1 cellular context compared by ENCODE assay signal in the genomic region with DNA sequence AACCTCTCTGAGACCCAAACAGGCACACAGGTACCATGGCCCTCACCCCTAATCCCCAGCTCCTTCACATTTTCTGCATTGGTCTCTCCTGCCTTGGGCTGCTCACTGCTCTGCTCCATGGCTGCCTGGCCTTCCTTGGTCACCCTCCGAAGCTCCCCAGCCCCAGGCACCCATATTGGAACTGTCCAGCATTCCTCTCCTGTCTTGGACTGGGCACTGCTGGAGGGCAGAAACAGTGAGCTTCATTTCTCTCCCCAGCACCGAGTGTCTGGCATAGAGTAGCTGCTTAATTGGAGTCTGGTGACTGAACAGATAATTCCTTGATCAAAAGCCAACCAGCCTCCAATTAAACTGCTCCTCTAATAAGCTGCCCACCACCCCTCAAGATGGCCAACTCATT.
TF ChIP-seq lines count a peak whose summit lies in the region.

No MANE protein-coding gene starts in this region.

TF ChIP-seq in SK-N-SH, 30 proteins besides CTCF, POLR2A, EP300 and RAD21 (continued from another document):
- TF ChIP-seq, protein P1, sequence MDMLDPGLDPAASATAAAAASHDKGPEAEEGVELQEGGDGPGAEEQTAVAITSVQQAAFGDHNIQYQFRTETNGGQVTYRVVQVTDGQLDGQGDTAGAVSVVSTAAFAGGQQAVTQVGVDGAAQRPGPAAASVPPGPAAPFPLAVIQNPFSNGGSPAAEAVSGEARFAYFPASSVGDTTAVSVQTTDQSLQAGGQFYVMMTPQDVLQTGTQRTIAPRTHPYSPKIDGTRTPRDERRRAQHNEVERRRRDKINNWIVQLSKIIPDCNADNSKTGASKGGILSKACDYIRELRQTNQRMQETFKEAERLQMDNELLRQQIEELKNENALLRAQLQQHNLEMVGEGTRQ (IDR thresholded peaks at IDR 0.05; ENCODE audit: borderline replicate concordance, low read depth, low read length), result no peak
- TF ChIP-seq FOSL2 (IDR thresholded peaks at IDR 0.05; ENCODE audit: borderline replicate concordance, low read depth), result no peak
- TF ChIP-seq, protein P2, sequence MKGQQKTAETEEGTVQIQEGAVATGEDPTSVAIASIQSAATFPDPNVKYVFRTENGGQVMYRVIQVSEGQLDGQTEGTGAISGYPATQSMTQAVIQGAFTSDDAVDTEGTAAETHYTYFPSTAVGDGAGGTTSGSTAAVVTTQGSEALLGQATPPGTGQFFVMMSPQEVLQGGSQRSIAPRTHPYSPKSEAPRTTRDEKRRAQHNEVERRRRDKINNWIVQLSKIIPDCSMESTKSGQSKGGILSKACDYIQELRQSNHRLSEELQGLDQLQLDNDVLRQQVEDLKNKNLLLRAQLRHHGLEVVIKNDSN (IDR thresholded peaks at IDR 0.05; ENCODE audit: borderline replicate concordance, low read depth), result no peak
